26 cellular contexts compared by ENCODE assay signal in genomic region chr13:67094078-67094477, GRCh38.
A peak's percentile ranks its signal among the peaks of the same experiment; 100 is the strongest.
DNase-seq lines count a peak whose midpoint lies in the region; ATAC-seq, FAIRE-seq and TF ChIP-seq lines count a peak whose summit lies in the region.
"Had no signal": no experiment of that assay in that cellular context is flagged by ENCODE, and none has a peak within 500 bp of the region (broad histone marks: within the 10 kb centered on the region; RNA-seq: fewer than 3 reads in every experiment).

No MANE protein-coding gene starts in this region.

- H3K27me3 Mint-ChIP-seq in neural progenitor cell (ENCODE audit: insufficient read depth, low read depth) (no peaks in the 10 kb centered on the region), GM23338 (ENCODE audit: insufficient read depth, low read depth, poor library complexity) (peaks cover 2% of the 10 kb centered on the region)
- H3K27me3 Mint-ChIP-seq: CD4-positive, alpha-beta T cell; CD8-positive, alpha-beta memory T cell had no signal

- TF ChIP-seq EP300 in A549 (IDR thresholded peaks at IDR 0.05) (no peak), HepG2 (IDR thresholded peaks at IDR 0.05; ENCODE audit: low read depth in 2 of 2, low read length in 2 of 2) (no peak), HepG2 (CRISPR knock-in tag; IDR thresholded peaks at IDR 0.05; ENCODE audit: borderline replicate concordance) (no peak)

- H3K4me1 Mint-ChIP-seq in neural progenitor cell (peaks cover 6% of the 10 kb centered on the region), GM23338 (no peaks in the 10 kb centered on the region)
- H3K4me1 Mint-ChIP-seq: CD8-positive, alpha-beta memory T cell; H9 had no signal

- DNase-seq in A549 (ENCODE audit: low read depth in 1 of 2, low spot score in 1 of 2): no peak
- no peak for DNase-seq in neural progenitor cell (ENCODE audit: low spot score)
- DNase-seq in amygdala (lab: John Stamatoyannopoulos, UW): no peak
- no peak for DNase-seq in HepG2 (ENCODE audit: low spot score)
- DNase-seq in GM23338 (ENCODE audit: low spot score): no peak
- DNase-seq: ACHN; AML-193; BE2C; CD4-positive, alpha-beta T cell; CD8-positive, alpha-beta memory T cell; DMS 273 treated with DMSO at 0.1 percent for 48 hours; DMS79; EL; GDM1; GM23248; H9 had no signal

- H3K27me3 ChIP-seq in OCI-LY1 (ENCODE audit: insufficient read depth, low read length) (no peaks in the 10 kb centered on the region), neural progenitor cell (no peaks in the 10 kb centered on the region), HepG2 (ENCODE audit: control insufficient read depth in 1 of 2, insufficient read depth in 2 of 2, low read length in 2 of 2) (no peaks in the 10 kb centered on the region), GM23338 (ENCODE audit: insufficient read depth) (no peaks in the 10 kb centered on the region)
- H3K27me3 ChIP-seq: BE2C; BLaER1 treated with 17β-estradiol and CSF1 and Interleukin-3, amounts not matched to agents 10 nM and 100 nM had no signal

- H3F3A ChIP-seq in OCI-LY1 (ENCODE audit: insufficient read depth, low read length): no peaks in the 10 kb centered on the region
- H3F3A ChIP-seq in neural progenitor cell (ENCODE audit: low read depth): no peaks in the 10 kb centered on the region
- no peaks in the 10 kb centered on the region for H3F3A ChIP-seq in GM23338 (replicated peaks; ENCODE audit: low read depth)

- in situ Hi-C loops in HepG2 (cut with HindIII; ENCODE audit: extremely low pct_ligation_motif_present, low pct_unique_long_range_greater_than_20kb): no loop called here

- no peaks in the 10 kb centered on the region for H3K9me2 ChIP-seq in OCI-LY1 (ENCODE audit: low read depth, low read length)
- no peaks in the 10 kb centered on the region for H3K9me2 ChIP-seq in GM23338 (ENCODE audit: insufficient read depth)

- TF ChIP-seq RAD21 in A549 (conservative IDR thresholded peaks at IDR 0.05 in 1 of 2, IDR thresholded peaks at IDR 0.05 in 1 of 2) (no peak), HepG2 (CRISPR knock-in tag; IDR thresholded peaks at IDR 0.05) (no peak)

- TF ChIP-seq POLR2A in A549 (IDR thresholded peaks at IDR 0.05; ENCODE audit: low read length) (no peak), HepG2 (IDR thresholded peaks at IDR 0.05; ENCODE audit: insufficient read depth in 1 of 2, low read depth in 2 of 2, low read length in 2 of 2) (no peak)

- intact Hi-C loops in HepG2 (cut with micrococcal nuclease; ENCODE audit: unreplicated experiment): no loop called here

- ATAC-seq in A549 (peak in 1 of 2 experiments; percentile 24; a peak in 1 of 6 replicates), HepG2 (no peak), GM21723 (IDR thresholded peaks at IDR 0.05; ENCODE audit: unreplicated experiment) (no peak), GM23338 (no peak)
- ATAC-seq: GM12878, HCT116 had no signal

- H3K4me2 ChIP-seq in A549 (peak overlapping the region; percentile 92), OCI-LY1 (ENCODE audit: low read length) (no peak overlapping the region), neural progenitor cell (no peak overlapping the region), HepG2 (ENCODE audit: low read depth, low read length) (no peak overlapping the region), GM23338 (no peak overlapping the region)
- H3K4me2 ChIP-seq: BLaER1 treated with 17β-estradiol and CSF1 and Interleukin-3, amounts not matched to agents 10 nM and 100 nM had no signal

- 0 out of 2 replicates have a peak, but pooled peaks cover 4% of the 10 kb centered on the region for H3K36me3 ChIP-seq in OCI-LY1 (ENCODE audit: insufficient read depth, low read length)
- no peaks in the 10 kb centered on the region for H3K36me3 ChIP-seq in neural progenitor cell
- no peaks in the 10 kb centered on the region for H3K36me3 ChIP-seq in HepG2 (replicated peaks in 1 of 2; ENCODE audit: control insufficient read depth in 1 of 2, insufficient read depth in 2 of 2, low read length in 2 of 2)
- H3K36me3 ChIP-seq in GM23338 (ENCODE audit: insufficient read depth): no peaks in the 10 kb centered on the region
- H3K36me3 ChIP-seq: BE2C; BLaER1 treated with 17β-estradiol and CSF1 and Interleukin-3, amounts not matched to agents 10 nM and 100 nM had no signal

- no TSS peak for BruUV-seq in HepG2 (replicated peaks; lab: Mats Ljungman, UMichigan)

- H3K4me3 Mint-ChIP-seq in neural progenitor cell (no peak overlapping the region), GM23338 (no peak overlapping the region)
- H3K4me3 Mint-ChIP-seq: CD14-positive monocyte; CD4-positive, alpha-beta T cell; CD8-positive, alpha-beta memory T cell; H9 had no signal

- TF ChIP-seq CTCF in A549 (IDR thresholded peaks at IDR 0.05): no peak
- TF ChIP-seq CTCF in OCI-LY1 (IDR thresholded peaks at IDR 0.05; ENCODE audit: low read length): no peak
- TF ChIP-seq CTCF in neural progenitor cell (IDR thresholded peaks at IDR 0.05): no peak
- TF ChIP-seq CTCF in HepG2 (CRISPR knock-in tag; IDR thresholded peaks at IDR 0.05): no peak
- TF ChIP-seq CTCF in GM23338 (conservative IDR thresholded peaks at IDR 0.05; ENCODE audit: low read depth in 2 of 2): no peak

- CTCF ChIA-PET in A549 (lab: Yijun Ruan, JAX) (no interaction called here), HepG2 (lab: Yijun Ruan, JAX; ENCODE audit: low intra/inter-chr PET ratio, low total read pairs) (no interaction called here)

- no peaks in the 10 kb centered on the region for H3K79me2 ChIP-seq in OCI-LY1 (ENCODE audit: insufficient read depth, low read length)
- H3K79me2 ChIP-seq in neural progenitor cell (ENCODE audit: low read depth): no peaks in the 10 kb centered on the region
- no peaks in the 10 kb centered on the region for H3K79me2 ChIP-seq in HepG2 (ENCODE audit: insufficient read depth, low read length)
- no peaks in the 10 kb centered on the region for H3K79me2 ChIP-seq in GM23338 (replicated peaks; ENCODE audit: insufficient read depth)

- H3K9me3 ChIP-seq in A549 (no peaks in the 10 kb centered on the region), OCI-LY1 (ENCODE audit: low read length) (0 out of 2 replicates have a peak, but pooled peaks cover 10% of the 10 kb centered on the region), neural progenitor cell (ENCODE audit: low read depth) (no peaks in the 10 kb centered on the region), HepG2 (ENCODE audit: low read length) (no peaks in the 10 kb centered on the region)
- H3K9me3 ChIP-seq: BE2C; BLaER1 treated with 17β-estradiol and CSF1 and Interleukin-3, amounts not matched to agents 10 nM and 100 nM had no signal

- peak overlapping the region; percentile 72 to 89 for H3K27ac ChIP-seq in A549
- H3K27ac ChIP-seq in OCI-LY1 (ENCODE audit: low read depth, low read length, poor library complexity, severe bottlenecking): no peak overlapping the region
- peak overlapping the region; percentile 39 for H3K27ac ChIP-seq in cingulate gyrus (ENCODE audit: low read depth, low read length)
- H3K27ac ChIP-seq in neural progenitor cell: no peak overlapping the region
- no peak overlapping the region for H3K27ac ChIP-seq in HepG2 (ENCODE audit: extremely low read length, insufficient read depth, low read length)
- no peak overlapping the region for H3K27ac ChIP-seq in GM23338 (ENCODE audit: low read depth)
- H3K27ac ChIP-seq: 22Rv1; BLaER1 treated with 17β-estradiol and CSF1 and Interleukin-3, amounts not matched to agents 10 nM and 100 nM; GM23248 had no signal

- no peak for FAIRE-seq in A549 (lab: Jason Lieb, UNC)
- no peak for FAIRE-seq in HepG2 (lab: Jason Lieb, UNC)
- FAIRE-seq: A204.1, D721Med, GM12878 had no signal

- H3K4me1 ChIP-seq in A549 (peaks cover 44% of the 10 kb centered on the region), OCI-LY1 (ENCODE audit: insufficient read depth, low read length, severe bottlenecking) (peaks cover 18% of the 10 kb centered on the region), neural progenitor cell (no peaks in the 10 kb centered on the region), HepG2 (ENCODE audit: insufficient read depth, low read length) (no peaks in the 10 kb centered on the region), GM23338 (ENCODE audit: insufficient read depth) (no peaks in the 10 kb centered on the region)
- H3K4me1 ChIP-seq: BE2C had no signal

- H3K9me3 Mint-ChIP-seq in neural progenitor cell (no peaks in the 10 kb centered on the region), GM23338 (no peaks in the 10 kb centered on the region)
- H3K9me3 Mint-ChIP-seq: CD4-positive, alpha-beta T cell; H9 had no signal

- H3K36me3 Mint-ChIP-seq in neural progenitor cell (no peaks in the 10 kb centered on the region), GM23338 (ENCODE audit: low read depth) (no peaks in the 10 kb centered on the region)
- H3K36me3 Mint-ChIP-seq: CD14-positive monocyte; CD8-positive, alpha-beta memory T cell had no signal

- no peak overlapping the region for H3K9ac ChIP-seq in OCI-LY1 (ENCODE audit: low read length)
- H3K9ac ChIP-seq in neural progenitor cell: no peak overlapping the region
- H3K9ac ChIP-seq in HepG2 (ENCODE audit: insufficient read depth, low read depth, low read length): no peak overlapping the region
- H3K9ac ChIP-seq: BLaER1 treated with 17β-estradiol and CSF1 and Interleukin-3, amounts not matched to agents 10 nM and 100 nM; GM23248 had no signal

- no peak overlapping the region for H3K4me3 ChIP-seq in A549
- H3K4me3 ChIP-seq in OCI-LY1 (ENCODE audit: low read depth, low read length, poor library complexity, severe bottlenecking): no peak overlapping the region
- no peak overlapping the region for H3K4me3 ChIP-seq in neural progenitor cell
- no peak overlapping the region for H3K4me3 ChIP-seq in HepG2 (replicated peaks in 1 of 3; ENCODE audit: insufficient read depth in 1 of 3, low read depth in 2 of 3, low read length in 3 of 3)
- H3K4me3 ChIP-seq in GM23338: no peak overlapping the region
- H3K4me3 ChIP-seq: BLaER1 treated with 17β-estradiol and CSF1 and Interleukin-3, amounts not matched to agents 10 nM and 100 nM; GM12878; GM23248 had no signal

- 73% methylated on average over 1 of the region's 1 CpG for WGBS in A549 (ENCODE audit: missing lambda C conversion rate)
- 4% methylated on average over 1 of the region's 1 CpG for WGBS in HepG2 (ENCODE audit: low lambda C conversion rate)

- POLR2A ChIA-PET in A549 (lab: Yijun Ruan, JAX) (no interaction called here), HepG2 (lab: Yijun Ruan, JAX) (no interaction called here)

- H2AFZ ChIP-seq in OCI-LY1 (ENCODE audit: low read length) (0 out of 2 replicates have a peak overlapping the region, but pooled peaks have one; percentile 14), neural progenitor cell (replicated peaks) (peak overlapping the region; percentile 34), HepG2 (ENCODE audit: low read length) (no peak overlapping the region), GM23338 (no peak overlapping the region)
- H2AFZ ChIP-seq: GM23248 had no signal

- H3K27ac Mint-ChIP-seq in neural progenitor cell (no peak overlapping the region), GM23338 (no peak overlapping the region)
- H3K27ac Mint-ChIP-seq: CD14-positive monocyte; CD4-positive, alpha-beta T cell; CD8-positive, alpha-beta memory T cell; H9 had no signal

- H4K20me1 ChIP-seq in OCI-LY1 (ENCODE audit: insufficient read depth, low read length): no peaks in the 10 kb centered on the region
- no peaks in the 10 kb centered on the region for H4K20me1 ChIP-seq in neural progenitor cell (ENCODE audit: low read depth)
- no peaks in the 10 kb centered on the region for H4K20me1 ChIP-seq in HepG2 (ENCODE audit: insufficient read depth, low read length)
- no peaks in the 10 kb centered on the region for H4K20me1 ChIP-seq in GM23338 (replicated peaks; ENCODE audit: insufficient read depth)
- H4K20me1 ChIP-seq: BLaER1 treated with 17β-estradiol and CSF1 and Interleukin-3, amounts not matched to agents 10 nM and 100 nM had no signal

Comparison
In these comparisons a context has a peak if more than half of its experiments do, and no peak if none do; other contexts are left out.
1. H3K27ac ChIP-seq: peak in A549 (2 of 2) and cingulate gyrus (single experiment); none in OCI-LY1 (single experiment), neural progenitor cell (single experiment), HepG2 (single experiment) and GM23338 (single experiment).
2. H2AFZ ChIP-seq: peak in OCI-LY1 (single experiment) and neural progenitor cell (single experiment); none in HepG2 (single experiment) and GM23338 (single experiment).